ENCODE assay signal across 18 cellular contexts in the genomic region with DNA sequence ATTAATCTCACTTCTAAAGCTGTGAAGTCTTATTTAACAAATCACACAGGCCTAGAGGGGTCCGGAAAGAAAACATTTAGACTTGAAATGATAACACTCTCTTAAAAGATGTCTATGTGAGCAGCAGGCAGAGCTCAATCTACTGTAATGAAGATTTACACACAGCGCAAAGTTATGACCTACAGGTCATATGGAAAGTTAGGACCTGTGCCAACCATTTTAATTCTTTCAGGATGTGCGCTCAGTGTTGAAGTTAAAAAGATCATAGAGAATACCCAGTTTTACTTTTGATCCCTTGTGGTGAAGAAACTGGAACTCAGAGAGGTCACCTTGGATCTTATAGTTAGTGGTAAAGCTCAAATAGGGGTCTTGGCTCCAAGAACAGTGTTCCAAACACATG. TPM values are rescaled to one million over a fixed set of nuclear protein-coding genes. Genes with fewer than 3 reads are reported as not detected.
DNase-seq lines count a peak whose midpoint lies in the region; ATAC-seq and TF ChIP-seq lines count a peak whose summit lies in the region.
"Had no signal": no experiment of that assay in that cellular context is flagged by ENCODE, and none has a peak within 500 bp of the region (broad histone marks: within the 10 kb centered on the region; RNA-seq: fewer than 3 reads in every experiment).

No MANE protein-coding gene starts in this region.

- H3K79me2 ChIP-seq in H9 (ENCODE audit: insufficient read depth, low read length): no peaks in the 10 kb centered on the region

- no peak overlapping the region for H4K5ac ChIP-seq in H9 (ENCODE audit: insufficient read length, low read depth, low read length)

- H3K79me1 ChIP-seq in H9 (ENCODE audit: insufficient read depth, low read depth, low read length, poor library complexity, severe bottlenecking): no peaks in the 10 kb centered on the region

- H3K4me3 Mint-ChIP-seq in CD4-positive, alpha-beta T cell: peak overlapping the region; percentile 11
- no peak overlapping the region for H3K4me3 Mint-ChIP-seq in H9
- H3K4me3 Mint-ChIP-seq: CD8-positive, alpha-beta T cell had no signal

- no peaks in the 10 kb centered on the region; the same call in 1 of the 2 replicates for H3K4me1 ChIP-seq in H9 (ENCODE audit: insufficient read depth, low read length)

- peaks cover 19% of the 10 kb centered on the region for H3K36me3 Mint-ChIP-seq in CD4-positive, alpha-beta T cell (ENCODE audit: low read depth)
- no peaks in the 10 kb centered on the region for H3K36me3 Mint-ChIP-seq in H9 (ENCODE audit: insufficient read depth in 1 of 3, low read depth in 3 of 3)

- H3K9me3 ChIP-seq in CD4-positive, alpha-beta T cell (ENCODE audit: control insufficient read depth, low read length): no peaks in the 10 kb centered on the region
- H3K9me3 ChIP-seq in H9 (ENCODE audit: control insufficient read depth, low read depth, low read length) (no peaks in the 10 kb centered on the region), SK-N-MC (ENCODE audit: low read depth, low read length) (no peaks in the 10 kb centered on the region)
- H3K9me3 ChIP-seq: A549, BLaER1 had no signal

- H3K9me3 Mint-ChIP-seq in CD4-positive, alpha-beta T cell: no peaks in the 10 kb centered on the region
- H3K9me3 Mint-ChIP-seq in H9: no peaks in the 10 kb centered on the region
- H3K9me3 Mint-ChIP-seq: CD8-positive, alpha-beta T cell had no signal

- no peak for DNase-seq in CD4-positive, alpha-beta T cell
- DNase-seq in H9 (no peak), SK-N-MC (ENCODE audit: low read depth, low spot score) (no peak), fibroblast of gingiva (ENCODE audit: low read depth) (peak; percentile 8), DMS 273 (lab: John Stamatoyannopoulos, UW; ENCODE audit: unreplicated experiment) (no peak)
- DNase-seq in activated T-cell treated with anti-CD3 and anti-CD28 coated beads, Interleukin-2, amount 50 U/mL, for 48 hours: no peak
- DNase-seq: CD8-positive, alpha-beta T cell; NCI-H1105 treated with DMSO at 0.1 percent for 48 hours; NCI-H1694; NCI-H2107; NCI-H510A; NCI-H774; PC-3; SW 1271 had no signal

- H2BK5ac ChIP-seq in H9 (ENCODE audit: insufficient read length, low read length): no peak overlapping the region

- peaks cover 40% of the 10 kb centered on the region for H3K4me1 Mint-ChIP-seq in CD4-positive, alpha-beta T cell (ENCODE audit: low read depth)
- peaks cover 13 to 20% of the 10 kb centered on the region in 2 experiments for H3K4me1 Mint-ChIP-seq in H9

- H3K23me2 ChIP-seq in H9 (ENCODE audit: insufficient read length, low read depth, low read length, poor library complexity, severe bottlenecking): peaks cover 4% of the 10 kb centered on the region

- CTCF ChIA-PET in CD4-positive, alpha-beta T cell (lab: Charles Lee): interaction anchor here (1.7 kb wide), 1 partner anchor 18 kb away, joined by 5 read pairs; no protein-coding TSS in a partner anchor

- no peak overlapping the region for H2AFZ ChIP-seq in H9 (ENCODE audit: low read length)

- intact Hi-C loops in CD4-positive, alpha-beta T cell (cut with DNase I, micrococcal nuclease): loop anchor here (5.0 to 10.0 kb wide), 5 partner anchors 36 to 868 kb away; partner anchors contain the start of genes CPEB4 (in 1 of the 2), DUSP1 (in 1 of the 2) and STK10 (in 1 of the 2)

- H2BK20ac ChIP-seq in H9 (ENCODE audit: low read depth, low read length, poor library complexity, severe bottlenecking): no peak overlapping the region

- H2BK12ac ChIP-seq in H9 (ENCODE audit: insufficient read length, low read depth, low read length): no peak overlapping the region

- no peak overlapping the region for H3K14ac ChIP-seq in H9 (ENCODE audit: insufficient read depth, low read length)

- POLR2A ChIA-PET in CD4-positive, alpha-beta T cell (lab: Charles Lee): interaction anchor here (1.3 kb wide), 1 partner anchor 69 kb away, joined by 4 read pairs; no protein-coding TSS in a partner anchor

- no peak overlapping the region for H2BK120ac ChIP-seq in H9 (ENCODE audit: low read depth, low read length, poor library complexity, severe bottlenecking)

- no peak overlapping the region for H3K27ac ChIP-seq in CD4-positive, alpha-beta T cell (ENCODE audit: low read depth, low read length)
- H3K27ac ChIP-seq in H9 (ENCODE audit: insufficient read length, low read depth, low read length) (no peak overlapping the region), SK-N-MC (no peak overlapping the region)
- H3K27ac ChIP-seq: A549, BLaER1 had no signal

- peak overlapping the region; percentile 24 for H2AK5ac ChIP-seq in H9 (ENCODE audit: insufficient read length, low read length)

- no peak overlapping the region for H3K18ac ChIP-seq in H9 (ENCODE audit: insufficient read length, low read depth, low read length)

- no peak overlapping the region for H3K4me2 ChIP-seq in H9 (ENCODE audit: insufficient read depth, insufficient read length, low read length)
- H3K4me2 ChIP-seq: A549, BLaER1 had no signal

- no peaks in the 10 kb centered on the region for H3K27me3 ChIP-seq in CD4-positive, alpha-beta T cell (ENCODE audit: control insufficient read depth, insufficient read depth, low read length)
- no peaks in the 10 kb centered on the region for H3K27me3 ChIP-seq in H9 (ENCODE audit: insufficient read depth, low read length)
- H3K27me3 ChIP-seq: BLaER1 had no signal

- no peak for TF ChIP-seq CTCF in CD4-positive, alpha-beta T cell (IDR thresholded peaks at IDR 0.05)
- no peak for TF ChIP-seq CTCF in H9 (conservative IDR thresholded peaks at IDR 0.05)

- no peaks in the 10 kb centered on the region for H3K27me3 Mint-ChIP-seq in CD4-positive, alpha-beta T cell
- H3K27me3 Mint-ChIP-seq in H9 (ENCODE audit: low read depth): peaks cover 20% of the 10 kb centered on the region

- no peak for ATAC-seq in CD4-positive, alpha-beta T cell (ENCODE audit: poor library complexity)
- ATAC-seq in HG03342 (IDR thresholded peaks at IDR 0.05; ENCODE audit: unreplicated experiment) (no peak), HG03442 (IDR thresholded peaks at IDR 0.05; ENCODE audit: unreplicated experiment) (no peak)
- ATAC-seq: A549; CD8-positive, alpha-beta T cell; PC-3 had no signal

- H4K8ac ChIP-seq in H9 (replicated peaks; ENCODE audit: insufficient read length, low read depth, low read length): no peak overlapping the region

- H2BK15ac ChIP-seq in H9 (ENCODE audit: low read depth, low read length): no peak overlapping the region

- H3K23ac ChIP-seq in H9 (ENCODE audit: insufficient read length, low read depth, low read length): no peak overlapping the region

- no peak overlapping the region for H3K27ac Mint-ChIP-seq in CD4-positive, alpha-beta T cell
- H3K27ac Mint-ChIP-seq in H9: no peak overlapping the region
- H3K27ac Mint-ChIP-seq: CD8-positive, alpha-beta T cell had no signal

- no peak overlapping the region for H3K4me3 ChIP-seq in SK-N-MC
- H3K4me3 ChIP-seq: A549, BLaER1 had no signal

- H3K9ac ChIP-seq in H9 (ENCODE audit: extremely low read depth, insufficient read length, low read length) (no peak overlapping the region), SK-N-MC (ENCODE audit: insufficient read length) (peak overlapping the region; percentile 33)
- H3K9ac ChIP-seq: BLaER1 had no signal

- H3K36me3 ChIP-seq in SK-N-MC (ENCODE audit: insufficient read depth, low read length): no peaks in the 10 kb centered on the region
- H3K36me3 ChIP-seq: BLaER1 had no signal

- H3K56ac ChIP-seq in H9 (ENCODE audit: insufficient read length, low read depth, low read length): no peak overlapping the region

- no peak overlapping the region for H4K91ac ChIP-seq in H9 (ENCODE audit: insufficient read length, low read depth, low read length)

- no peak overlapping the region for H3T11ph ChIP-seq in H9 (ENCODE audit: low read length)

- WGBS in H9 (ENCODE audit: extremely low coverage, insufficient read length, low lambda C conversion rate): no CpG with 5 or more reads among the region's 3 CpGs

- H3K4ac ChIP-seq in H9 (ENCODE audit: low read depth, low read length): no peak overlapping the region

- no peaks in the 10 kb centered on the region for H4K20me1 ChIP-seq in H9 (ENCODE audit: control insufficient read depth, insufficient read depth, insufficient read length)

RNA-seq across cellular contexts. Expression of gene CREBRF, which starts 3.1 kb away (rescaled TPM):
- 10 to 100 TPM; 92.7 to 99.6 TPM for total RNA-seq in CD4-positive, alpha-beta T cell
- total RNA-seq in H9 (2021): 2.7 and 3.0 TPM in 2 replicates

Comparison
In these comparisons a context has a peak if more than half of its experiments do, and no peak if none do; other contexts are left out.
1. RNA of gene CREBRF, which starts 3.1 kb away (total RNA-seq): 92.7 to 99.6 TPM in CD4-positive, alpha-beta T cell; 2.7 to 3.0 TPM in H9; every median in the first group is over 10 times any median in the second.